In genomic region chr2:191677646-191678436, GRCh38 we compare ENCODE assay signal across 1 cellular context.
TF ChIP-seq lines count a peak whose summit lies in the region.

Gene NABP1 (plus strand): TSS chr2:191678136. CDS start chr2:191678615, 479 bp downstream.

TF ChIP-seq in HEK293, 187 proteins besides CTCF, POLR2A, EP300 and RAD21 (continued from another document):
- TF ChIP-seq TSHZ1 (tag by site-specific recombination; IDR thresholded peaks at IDR 0.05; ENCODE audit: borderline replicate concordance) (no peak), ZNF549 (tag by site-specific recombination; IDR thresholded peaks at IDR 0.05) (no peak), ZNF645 (tag by site-specific recombination; IDR thresholded peaks at IDR 0.05) (no peak), ZNF621 (tag by site-specific recombination; IDR thresholded peaks at IDR 0.05) (no peak), ZNF423 (tag by site-specific recombination; IDR thresholded peaks at IDR 0.05) (no peak), KLF8 (tag by site-specific recombination; IDR thresholded peaks at IDR 0.05) (peak; percentile 93), KLF7 (tag by site-specific recombination; IDR thresholded peaks at IDR 0.05; ENCODE audit: borderline replicate concordance) (peak; percentile 41; the same call in 1 of the 2 replicates), ZNF19 (tag by site-specific recombination; IDR thresholded peaks at IDR 0.05; ENCODE audit: low read depth) (no peak), SP2 (tag by site-specific recombination; IDR thresholded peaks at IDR 0.05) (peak; percentile 95), ZNF2 (tag by site-specific recombination; IDR thresholded peaks at IDR 0.05) (peak; percentile 63), KLF9 (tag by site-specific recombination; IDR thresholded peaks at IDR 0.05; ENCODE audit: low read depth) (peak; percentile 98), ZNF335 (tag by site-specific recombination; conservative IDR thresholded peaks at IDR 0.05) (no peak), ZNF629 (tag by site-specific recombination; IDR thresholded peaks at IDR 0.05) (peak; percentile 73), ZNF830 (tag by site-specific recombination; IDR thresholded peaks at IDR 0.05; ENCODE audit: low read depth) (no peak), ZNF677 (tag by site-specific recombination; IDR thresholded peaks at IDR 0.05) (no peak), ZNF121 (tag by site-specific recombination; IDR thresholded peaks at IDR 0.05) (no peak), ZNF398 (tag by site-specific recombination; IDR thresholded peaks at IDR 0.05) (no peak), KLF1 (tag by site-specific recombination; IDR thresholded peaks at IDR 0.05) (peak; percentile 89), MZF1 (tag by site-specific recombination; IDR thresholded peaks at IDR 0.05; ENCODE audit: borderline replicate concordance) (no peak), PBX3 (CRISPR knock-in tag; IDR thresholded peaks at IDR 0.05) (no peak), YY2 (tag by site-specific recombination; IDR thresholded peaks at IDR 0.05) (no peak), HOXC10 (CRISPR knock-in tag; IDR thresholded peaks at IDR 0.05) (no peak), RBAK (tag by site-specific recombination; IDR thresholded peaks at IDR 0.05) (no peak), ZNF426 (tag by site-specific recombination; IDR thresholded peaks at IDR 0.05) (no peak), SP3 (tag by site-specific recombination; IDR thresholded peaks at IDR 0.05) (peak; percentile 98), ZNF624 (tag by site-specific recombination; IDR thresholded peaks at IDR 0.05) (no peak), ZNF707 (tag by site-specific recombination; IDR thresholded peaks at IDR 0.05) (no peak), ZNF221 (tag by site-specific recombination; IDR thresholded peaks at IDR 0.05; ENCODE audit: borderline replicate concordance) (no peak), HOXD13 (CRISPR knock-in tag; IDR thresholded peaks at IDR 0.05; ENCODE audit: borderline replicate concordance) (no peak), ZBTB8A (tag by site-specific recombination; IDR thresholded peaks at IDR 0.05) (peak; percentile 90), ZNF623 (tag by site-specific recombination; IDR thresholded peaks at IDR 0.05) (no peak; the same call in 1 of the 2 replicates), ZNF747 (tag by site-specific recombination; IDR thresholded peaks at IDR 0.05) (no peak), ZNF558 (tag by site-specific recombination; IDR thresholded peaks at IDR 0.05) (no peak), ZNF391 (tag by site-specific recombination; IDR thresholded peaks at IDR 0.05; ENCODE audit: borderline replicate concordance, low read depth) (peak; percentile 32; the same call in 1 of the 2 replicates), HOXA7 (CRISPR knock-in tag; IDR thresholded peaks at IDR 0.05; ENCODE audit: borderline replicate concordance) (no peak), ZNF37A (tag by site-specific recombination; IDR thresholded peaks at IDR 0.05) (no peak), ZNF585B (tag by site-specific recombination; IDR thresholded peaks at IDR 0.05) (no peak), ZNF274 (IDR thresholded peaks at IDR 0.05; ENCODE audit: low read length) (no peak), ZNF274 (tag by site-specific recombination; IDR thresholded peaks at IDR 0.05; ENCODE audit: borderline replicate concordance) (no peak), ZNF157 (tag by site-specific recombination; IDR thresholded peaks at IDR 0.05) (no peak), ZNF639 (tag by site-specific recombination; IDR thresholded peaks at IDR 0.05) (no peak), ZSCAN16 (tag by site-specific recombination; IDR thresholded peaks at IDR 0.05) (no peak), ZNF23 (tag by site-specific recombination; IDR thresholded peaks at IDR 0.05; ENCODE audit: borderline replicate concordance) (no peak), PRDM4 (tag by site-specific recombination; IDR thresholded peaks at IDR 0.05) (no peak), ZBTB10 (tag by site-specific recombination; IDR thresholded peaks at IDR 0.05) (no peak), ZNF140 (tag by site-specific recombination; IDR thresholded peaks at IDR 0.05) (no peak)
TF ChIP-seq in HEK293: peak in this region for 39.
